8 cellular contexts compared by ENCODE assay signal in genomic region chr1:161612322-161613141, GRCh38. TPM values are rescaled to one million over a fixed set of nuclear protein-coding genes. Genes with fewer than 3 reads are reported as not detected.
DNase-seq lines count a peak whose midpoint lies in the region; ATAC-seq and TF ChIP-seq lines count a peak whose summit lies in the region.
"Not testable (repeated sequence)": the region's sequence is repeated elsewhere in the genome, so short reads cannot be mapped to it uniquely, and the experiment has no call there.

No MANE protein-coding gene starts in this region.

- peaks cover 17% of the 10 kb centered on the region for H3K27me3 Mint-ChIP-seq in activated naive CD8-positive, alpha-beta T cell treated with anti-CD3 and anti-CD28 coated beads, Interleukin-2, amount 50 U/mL, for 24 hours

- 3% methylated on average over 39 of the region's 51 CpGs for WGBS in suprapubic skin

- ATAC-seq in HG02610 (IDR thresholded peaks at IDR 0.05; ENCODE audit: unreplicated experiment) (peak; percentile 91), Right ventricle myocardium inferior (peak; percentile 96), omental fat pad (ENCODE audit: low FRiP score) (peak; percentile 98)
- ATAC-seq in activated naive CD8-positive, alpha-beta T cell treated with anti-CD3 and anti-CD28 coated beads, Interleukin-2, amount 50 U/mL, for 24 hours = peak; percentile 93

- H3K36me3 ChIP-seq in SU-DHL-6 (ENCODE audit: low read length); suprapubic skin: not testable (repeated sequence)

- H3K9me3 ChIP-seq in SU-DHL-6 (ENCODE audit: insufficient read depth, low read length); suprapubic skin: not testable (repeated sequence)

- not testable (repeated sequence) for TF ChIP-seq EP300 in suprapubic skin (IDR thresholded peaks at IDR 0.05)

- peak overlapping the region; percentile 87 for H3K27ac Mint-ChIP-seq in activated naive CD8-positive, alpha-beta T cell treated with anti-CD3 and anti-CD28 coated beads, Interleukin-2, amount 50 U/mL, for 24 hours

- H3K27ac ChIP-seq in SU-DHL-6 (ENCODE audit: low read depth, low read length) = not testable (repeated sequence)
- peak overlapping the region; percentile 67 for H3K27ac ChIP-seq in suprapubic skin

- not testable (repeated sequence) for TF ChIP-seq POLR2A in suprapubic skin (IDR thresholded peaks at IDR 0.05)

- not testable (repeated sequence) for H3K27me3 ChIP-seq in SU-DHL-6 (ENCODE audit: low read length); suprapubic skin

- H3K4me2 ChIP-seq in SU-DHL-6 (ENCODE audit: low read depth, low read length, poor library complexity, severe bottlenecking) = peak overlapping the region; percentile 51

- peak overlapping the region; percentile 68 for H2AFZ ChIP-seq in SU-DHL-6 (ENCODE audit: low read depth, low read length, severe bottlenecking)

- H3K4me1 Mint-ChIP-seq in activated naive CD8-positive, alpha-beta T cell treated with anti-CD3 and anti-CD28 coated beads, Interleukin-2, amount 50 U/mL, for 24 hours = peaks cover 18% of the 10 kb centered on the region

- TF ChIP-seq CTCF in GM10248 (IDR thresholded peaks at IDR 0.05; ENCODE audit: control extremely low read depth, extremely low read depth, low read depth, missing control alignments); SU-DHL-6 (IDR thresholded peaks at IDR 0.05; ENCODE audit: insufficient read depth, low read length, poor library complexity, severe bottlenecking); omental fat pad (IDR thresholded peaks at IDR 0.05); suprapubic skin (IDR thresholded peaks at IDR 0.05): not testable (repeated sequence)

- not testable (repeated sequence) for H3K9me2 ChIP-seq in SU-DHL-6 (replicated peaks; ENCODE audit: insufficient read depth, low read length)

- not testable (repeated sequence) for H3K79me2 ChIP-seq in SU-DHL-6 (ENCODE audit: insufficient read depth, low read length)

- not testable (repeated sequence) for H3K4me1 ChIP-seq in suprapubic skin

- H3K4me3 Mint-ChIP-seq in activated naive CD8-positive, alpha-beta T cell treated with anti-CD3 and anti-CD28 coated beads, Interleukin-2, amount 50 U/mL, for 24 hours = peak overlapping the region; percentile 87

- H4K20me1 ChIP-seq in SU-DHL-6 (ENCODE audit: low read depth, low read length) = not testable (repeated sequence)

- H3K4me3 ChIP-seq in SU-DHL-6 (ENCODE audit: insufficient read depth, low read length, poor library complexity, severe bottlenecking) (peak overlapping the region; percentile 27), suprapubic skin (peak overlapping the region; percentile 46)

- H3K9me3 Mint-ChIP-seq in activated naive CD8-positive, alpha-beta T cell treated with anti-CD3 and anti-CD28 coated beads, Interleukin-2, amount 50 U/mL, for 24 hours = not testable (repeated sequence)

- DNase-seq in GM10248 (ENCODE audit: extremely low spot score) = peak; percentile 83
- peak; percentile 90 for DNase-seq in NCI-H1092 treated with DMSO at 0.1 percent for 48 hours (lab: John Stamatoyannopoulos, UW)
- DNase-seq in activated naive CD8-positive, alpha-beta T cell treated with anti-CD3 and anti-CD28 coated beads, Interleukin-2, amount 50 U/mL, for 24 hours = peak; percentile 90
- DNase-seq in Right ventricle myocardium inferior (ENCODE audit: missing footprints) = peak; percentile 96
- peak; percentile 63 for DNase-seq in omental fat pad (ENCODE audit: low spot score)
- peak; percentile 87 to 93 for DNase-seq in suprapubic skin (ENCODE audit: low spot score in 2 of 2)

- intact Hi-C loops in Right ventricle myocardium inferior (cut with DNase I) = not testable (repeated sequence)

- H3K9ac ChIP-seq in SU-DHL-6 (ENCODE audit: low read length) = peak overlapping the region; percentile 28; the same call in 1 of the 2 replicates

- POLR2A ChIA-PET in GM10248 (lab: Yijun Ruan, JAX) = not testable (repeated sequence)

- not testable (repeated sequence) for H3F3A ChIP-seq in SU-DHL-6 (ENCODE audit: insufficient read depth)

- H3K36me3 Mint-ChIP-seq in activated naive CD8-positive, alpha-beta T cell treated with anti-CD3 and anti-CD28 coated beads, Interleukin-2, amount 50 U/mL, for 24 hours (ENCODE audit: low read depth) = not testable (repeated sequence)

- CTCF ChIA-PET in GM10248 (lab: Yijun Ruan, JAX) = interaction anchor here (1.1 kb wide), 1 partner anchor 113 kb away, joined by 3 read pairs; no protein-coding TSS in a partner anchor

RNA-seq across cellular contexts. Expression of gene FCGR3B, which starts 18.4 kb away (rescaled TPM):
- total RNA-seq in Right ventricle myocardium inferior (4.8 TPM), omental fat pad (10 to 100 TPM in 1 of 4 donors, 1 to 10 TPM in 3; 3.7 to 31.4 (median 5.9) TPM), suprapubic skin (10 to 100 TPM in 1 of 4 donors, 1 to 10 TPM in 2, under 1 TPM in 1; 0.97 to 10.4 (median 1.8) TPM)

RNA-seq across cellular contexts. Expression of gene FCGR2B, which starts 50.4 kb away (rescaled TPM):
- total RNA-seq in Right ventricle myocardium inferior = 19.4 TPM
- 10 to 100 TPM; 31.3 to 74.9 (median 42.8) TPM for total RNA-seq in omental fat pad
- 1 to 10 TPM; 5.3 to 9.1 (median 6.0) TPM for total RNA-seq in suprapubic skin
